11 cellular contexts compared by ENCODE assay signal in the genomic region with DNA sequence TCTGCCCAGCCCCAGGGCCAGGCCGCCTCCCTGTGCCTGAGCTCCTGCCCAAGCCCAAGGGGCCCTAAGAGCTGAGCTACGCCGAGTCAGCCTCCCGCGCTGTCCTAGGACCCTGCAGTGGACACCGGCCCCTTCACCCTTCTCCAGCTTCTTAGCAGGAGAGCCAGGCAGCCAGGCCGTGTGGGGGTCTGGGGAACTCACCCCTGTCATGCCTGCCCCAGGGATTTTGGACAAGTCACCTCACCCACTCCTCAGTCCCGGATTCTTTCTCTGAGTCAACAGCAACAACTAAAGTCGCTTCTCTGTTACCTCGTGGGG.
DNase-seq lines count a peak whose midpoint lies in the region; ATAC-seq and TF ChIP-seq lines count a peak whose summit lies in the region.
"Had no signal": no experiment of that assay in that cellular context is flagged by ENCODE, and none has a peak within 500 bp of the region (broad histone marks: within the 10 kb centered on the region; RNA-seq: fewer than 3 reads in every experiment).

No MANE protein-coding gene starts in this region.

- peaks cover 5% of the 10 kb centered on the region; the same call in 1 of the 2 replicates for H3F3A ChIP-seq in SU-DHL-6 (ENCODE audit: insufficient read depth)

- no peak overlapping the region for H3K4me3 ChIP-seq in SU-DHL-6 (ENCODE audit: insufficient read depth, low read length, poor library complexity, severe bottlenecking)
- H3K4me3 ChIP-seq in lower lobe of right lung = peak overlapping the region; percentile 6

- TF ChIP-seq CTCF in C4-2B (conservative IDR thresholded peaks at IDR 0.05) = no peak
- TF ChIP-seq CTCF in SU-DHL-6 (IDR thresholded peaks at IDR 0.05; ENCODE audit: insufficient read depth, low read length, poor library complexity, severe bottlenecking) = no peak
- TF ChIP-seq CTCF in lower lobe of right lung (IDR thresholded peaks at IDR 0.05) = no peak

- H3K9ac ChIP-seq in SU-DHL-6 (ENCODE audit: low read length) = peak overlapping the region; percentile 51; the same call in 1 of the 2 replicates
- H3K9ac ChIP-seq: KMS-11 had no signal

- peaks cover 44% of the 10 kb centered on the region for H3K4me1 ChIP-seq in lower lobe of right lung

- H3K9me2 ChIP-seq in SU-DHL-6 (replicated peaks; ENCODE audit: insufficient read depth, low read length) = no peaks in the 10 kb centered on the region

- H3K36me3 ChIP-seq in SU-DHL-6 (ENCODE audit: low read length) = no peaks in the 10 kb centered on the region
- peaks cover 17% of the 10 kb centered on the region for H3K36me3 ChIP-seq in lower lobe of right lung

- H3K4me2 ChIP-seq in SU-DHL-6 (ENCODE audit: low read depth, low read length, poor library complexity, severe bottlenecking) = peak overlapping the region; percentile 78
- H3K4me2 ChIP-seq: KMS-11 had no signal

- intact Hi-C loops in lower lobe of right lung (cut with DNase I) = no loop called here

- no peaks in the 10 kb centered on the region for H3K9me3 ChIP-seq in SU-DHL-6 (ENCODE audit: insufficient read depth, low read length)
- no peaks in the 10 kb centered on the region for H3K9me3 ChIP-seq in lower lobe of right lung

- DNase-seq in lower lobe of right lung = no peak
- no peak for DNase-seq in iPS-NIHi7 (ENCODE audit: extremely low spot score)
- no peak for DNase-seq in activated gamma-delta T cell (lab: John Stamatoyannopoulos, UW)
- no peak for DNase-seq in NCI-H146 (lab: John Stamatoyannopoulos, UW)
- DNase-seq in NCI-H1436 (lab: John Stamatoyannopoulos, UW) = no peak
- DNase-seq: DMS53, foreskin melanocyte had no signal

- H3K79me2 ChIP-seq in SU-DHL-6 (ENCODE audit: insufficient read depth, low read length) = no peaks in the 10 kb centered on the region

- H2AFZ ChIP-seq in SU-DHL-6 (ENCODE audit: low read depth, low read length, severe bottlenecking) = peak overlapping the region; percentile 72

- H3K27me3 ChIP-seq in SU-DHL-6 (ENCODE audit: low read length) = no peaks in the 10 kb centered on the region
- no peaks in the 10 kb centered on the region for H3K27me3 ChIP-seq in lower lobe of right lung (ENCODE audit: low read depth)

- ATAC-seq in GM19438 (IDR thresholded peaks at IDR 0.05; ENCODE audit: low read depth, unreplicated experiment) (peak; percentile 6), lower lobe of right lung (peak in 1 of 2 donors; percentile 2)

- no peaks in the 10 kb centered on the region for H4K20me1 ChIP-seq in SU-DHL-6 (ENCODE audit: low read depth, low read length)

- peak overlapping the region; percentile 49 for H3K27ac ChIP-seq in C4-2B
- H3K27ac ChIP-seq in SU-DHL-6 (ENCODE audit: low read depth, low read length) = no peak overlapping the region
- peak overlapping the region; percentile 82 for H3K27ac ChIP-seq in lower lobe of right lung
- H3K27ac ChIP-seq: KMS-11 had no signal
